ENCODE assay signal across 12 cellular contexts in genomic region chr2:101190753-101191516, GRCh38. TPM values are rescaled to one million over a fixed set of nuclear protein-coding genes. Genes with fewer than 3 reads are reported as not detected.
DNase-seq lines count a peak whose midpoint lies in the region; ATAC-seq and TF ChIP-seq lines count a peak whose summit lies in the region.
"Had no signal": no experiment of that assay in that cellular context is flagged by ENCODE, and none has a peak within 500 bp of the region (broad histone marks: within the 10 kb centered on the region; RNA-seq: fewer than 3 reads in every experiment).

No MANE protein-coding gene starts in this region.

- H3K4me3 ChIP-seq in right cardiac atrium (ENCODE audit: low read length) (no peak overlapping the region), coronary artery (no peak overlapping the region)
- H3K4me3 ChIP-seq: MG63 had no signal

- H3K27me3 ChIP-seq in right cardiac atrium (ENCODE audit: control insufficient read depth, insufficient read depth): no peaks in the 10 kb centered on the region
- H3K27me3 ChIP-seq: MG63 had no signal

- H3K4me1 ChIP-seq in right cardiac atrium (ENCODE audit: control insufficient read depth, insufficient read depth, low read length): no peaks in the 10 kb centered on the region

- TF ChIP-seq CTCF in coronary artery (IDR thresholded peaks at IDR 0.05): no peak

- WGBS in right cardiac atrium: 32% methylated on average over 9 of the region's 9 CpGs

- ATAC-seq in right cardiac atrium: peak; percentile 48 to 59
- peak; percentile 81 for ATAC-seq in sciatic nerve
- ATAC-seq in GM21717 (IDR thresholded peaks at IDR 0.05; ENCODE audit: unreplicated experiment): no peak
- ATAC-seq: naive thymus-derived CD8-positive, alpha-beta T cell had no signal

- peak; percentile 67 for DNase-seq in DMS 273 (lab: John Stamatoyannopoulos, UW; ENCODE audit: unreplicated experiment)
- DNase-seq in DMS 273 treated with DMSO at 0.1 percent for 48 hours (lab: John Stamatoyannopoulos, UW): no peak
- DNase-seq in NOMO-1 treated with DMSO at 0.1 percent for 48 hours (lab: John Stamatoyannopoulos, UW; ENCODE audit: unreplicated experiment): peak; percentile 62
- no peak for DNase-seq in right cardiac atrium
- no peak for DNase-seq in sciatic nerve (ENCODE audit: low spot score)
- no peak for DNase-seq in activated naive CD4-positive, alpha-beta T cell treated with anti-CD3 and anti-CD28 coated beads, Interleukin-2, amount 50 U/mL, for 16 hours
- DNase-seq in coronary artery (ENCODE audit: low spot score): no peak
- DNase-seq: aorta; MG63; naive thymus-derived CD8-positive, alpha-beta T cell had no signal

- no peaks in the 10 kb centered on the region for H3K9me3 ChIP-seq in right cardiac atrium (ENCODE audit: control insufficient read depth, low read length)
- H3K9me3 ChIP-seq: MG63 had no signal

- no peak overlapping the region for H3K27ac ChIP-seq in right cardiac atrium (ENCODE audit: low read length)
- peak overlapping the region in 1 of 2 donors; percentile 31 for H3K27ac ChIP-seq in coronary artery
- H3K27ac ChIP-seq: 22Rv1 had no signal

- intact Hi-C loops in right cardiac atrium (cut with DNase I): no loop called here
- intact Hi-C loops in sciatic nerve (cut with DNase I): no loop called here

RNA-seq across cellular contexts. Expression of gene TBC1D8, which starts 39.8 kb away (rescaled TPM):
- total RNA-seq in right cardiac atrium (10 to 100 TPM; 42.3 to 79.5 (median 52.2) TPM), sciatic nerve (20.1 TPM)
- 36.4 TPM for polyA plus RNA-seq in right cardiac atrium

Comparison
In these comparisons a context has a peak if more than half of its experiments do, and no peak if none do; other contexts are left out.
1. DNase-seq: peak in DMS 273 (single experiment) and NOMO-1 treated with DMSO at 0.1 percent for 48 hours (single experiment); none in DMS 273 treated with DMSO at 0.1 percent for 48 hours (single experiment), right cardiac atrium (0 of 3), sciatic nerve (single experiment), activated naive CD4-positive, alpha-beta T cell treated with anti-CD3 and anti-CD28 coated beads, Interleukin-2, amount 50 U/mL, for 16 hours (single experiment) and coronary artery (single experiment).